In the genomic region with DNA sequence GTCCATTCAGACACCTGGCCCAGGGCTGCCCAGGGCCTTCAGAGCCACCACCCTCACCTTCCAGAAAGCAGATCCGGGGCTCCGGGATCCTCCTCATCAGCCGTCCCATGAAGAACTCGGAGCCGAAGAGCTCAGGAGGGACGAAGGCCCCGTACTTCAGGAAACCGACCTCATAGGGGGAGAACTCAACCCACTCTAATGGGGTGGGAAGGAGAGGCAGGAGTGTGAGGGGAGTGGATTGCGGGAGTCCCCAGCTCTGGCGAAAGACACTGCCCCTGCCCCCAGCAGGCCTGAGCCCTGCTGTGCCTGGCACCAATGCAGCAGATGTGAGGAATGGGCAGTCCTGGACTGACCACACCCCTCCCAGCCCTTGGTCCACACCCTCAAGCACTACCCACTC, we compare ENCODE assay signal across 32 cellular contexts. TPM values are rescaled to one million over a fixed set of nuclear protein-coding genes. Genes with fewer than 3 reads are reported as not detected.
"Had no signal": no experiment of that assay in that cellular context is flagged by ENCODE, and none has a peak within 500 bp of the region (broad histone marks: within the 10 kb centered on the region; RNA-seq: fewer than 3 reads in every experiment).

No MANE protein-coding gene starts in this region.

- H3K4me1 Mint-ChIP-seq: activated CD4-positive, alpha-beta T cell treated with anti-CD3 and anti-CD28 coated beads for 36 hours; activated CD4-positive, alpha-beta T cell treated with anti-CD3 and anti-CD28 coated beads, Interleukin-2, amount 10 ng/mL, durations not matched to agents 7 days and 5 days; activated naive CD4-positive, alpha-beta T cell treated with anti-CD3 and anti-CD28 coated beads, Interleukin-2, amount 10 ng/mL, durations not matched to agents 7 days and 5 days; activated naive CD8-positive, alpha-beta T cell treated with anti-CD3 and anti-CD28 coated beads, Interleukin-2, amount 50 U/mL, for 24 hours; T-helper 17 cell had no signal

- H3K4me3 ChIP-seq: K562, SJSA1 had no signal

- H3K36me3 ChIP-seq: SJSA1, WERI-Rb-1 had no signal

- H3K4me1 ChIP-seq: SJSA1 had no signal

- ATAC-seq: activated CD4-positive, alpha-beta T cell treated with anti-CD3 and anti-CD28 coated beads for 36 hours; activated CD8-positive, alpha-beta T cell treated with anti-CD3 and anti-CD28 coated beads, Interleukin-2, amount 10 ng/mL, durations not matched to agents 7 days and 5 days; activated naive CD8-positive, alpha-beta T cell treated with anti-CD3 and anti-CD28 coated beads, Interleukin-2, amount 50 U/mL, for 24 hours; K562; Panc1; T-helper 17 cell had no signal

- H3K27ac Mint-ChIP-seq: activated CD4-positive, alpha-beta T cell treated with anti-CD3 and anti-CD28 coated beads for 36 hours; activated CD4-positive, alpha-beta T cell treated with anti-CD3 and anti-CD28 coated beads, Interleukin-2, amount 10 ng/mL, durations not matched to agents 7 days and 5 days; activated CD8-positive, alpha-beta T cell treated with anti-CD3 and anti-CD28 coated beads, Interleukin-2, amount 10 ng/mL, durations not matched to agents 7 days and 5 days; activated naive CD4-positive, alpha-beta T cell treated with anti-CD3 and anti-CD28 coated beads, Interleukin-2, amount 10 ng/mL, durations not matched to agents 7 days and 5 days; activated naive CD8-positive, alpha-beta T cell; activated naive CD8-positive, alpha-beta T cell treated with anti-CD3 and anti-CD28 coated beads, Interleukin-2, amount 50 U/mL, for 24 hours; brain; T-helper 17 cell had no signal

- H3K9me3 ChIP-seq: SJSA1, SK-N-SH had no signal

- H3K36me3 Mint-ChIP-seq: activated naive CD4-positive, alpha-beta T cell treated with anti-CD3 and anti-CD28 coated beads, Interleukin-2, amount 10 ng/mL, durations not matched to agents 7 days and 5 days; brain had no signal

- H3K27me3 ChIP-seq: SJSA1 had no signal

- H3K9me3 Mint-ChIP-seq: activated CD4-positive, alpha-beta T cell treated with anti-CD3 and anti-CD28 coated beads, Interleukin-2, amount 10 ng/mL, durations not matched to agents 7 days and 5 days had no signal

- H3K27ac ChIP-seq: SJSA1, WERI-Rb-1 had no signal

- H3K4me3 Mint-ChIP-seq: activated CD4-positive, alpha-beta T cell treated with anti-CD3 and anti-CD28 coated beads for 36 hours; activated CD4-positive, alpha-beta T cell treated with anti-CD3 and anti-CD28 coated beads, Interleukin-2, amount 10 ng/mL, durations not matched to agents 7 days and 5 days; activated CD8-positive, alpha-beta T cell treated with anti-CD3 and anti-CD28 coated beads, Interleukin-2, amount 10 ng/mL, durations not matched to agents 7 days and 5 days; activated naive CD4-positive, alpha-beta T cell treated with anti-CD3 and anti-CD28 coated beads, Interleukin-2, amount 10 ng/mL, durations not matched to agents 7 days and 5 days; activated naive CD8-positive, alpha-beta T cell; activated naive CD8-positive, alpha-beta T cell treated with anti-CD3 and anti-CD28 coated beads, Interleukin-2, amount 50 U/mL, for 24 hours; brain; T-helper 17 cell had no signal

- DNase-seq: activated CD4-positive, alpha-beta T cell treated with anti-CD3 and anti-CD28 coated beads for 36 hours; activated CD4-positive, alpha-beta T cell treated with anti-CD3 and anti-CD28 coated beads, Interleukin-2, amount 10 ng/mL, durations not matched to agents 7 days and 5 days; activated CD4-positive, alpha-beta T cell treated with anti-CD3 and anti-CD28 coated beads, Interleukin-2, amount 50 U/mL, for 48 hours; activated CD4-positive, CD25-positive, alpha-beta regulatory T cell; activated CD8-positive, alpha-beta T cell treated with anti-CD3 and anti-CD28 coated beads, Interleukin-2, amount 10 ng/mL, durations not matched to agents 7 days and 5 days; activated effector memory CD4-positive, alpha-beta T cell treated with Interleukin-2 at 50 U/mL for 16 hours; activated naive CD4-positive, alpha-beta T cell treated with anti-CD3 and anti-CD28 coated beads, Interleukin-2, amount 10 ng/mL, durations not matched to agents 7 days and 5 days; activated naive CD8-positive, alpha-beta T cell treated with anti-CD3 and anti-CD28 coated beads, Interleukin-2, amount 50 U/mL, for 24 hours; anterior cingulate cortex; central memory CD4-positive, alpha-beta T cell; IMR-90; NCI-H1092 treated with DMSO at 0.1 percent for 48 hours; NCI-H1417; NCI-H146; NCI-H187; NCI-H2029 treated with DMSO at 0.1 percent for 48 hours; NCI-H2171 treated with DMSO at 0.1 percent for 48 hours; NCI-H2227 treated with DMSO at 0.1 percent for 48 hours; NCI-H446 treated with DMSO at 0.1 percent for 48 hours; NCI-H524 treated with DMSO at 0.1 percent for 48 hours; SHP77 treated with DMSO at 0.1 percent for 48 hours; SK-N-SH; T-helper 17 cell; T-helper 9 cell; WERI-Rb-1 had no signal

RNA-seq across cellular contexts. Expression of a gene that starts 22.6 kb away (rescaled TPM):
- total RNA-seq: activated CD4-positive, alpha-beta T cell treated with anti-CD3 and anti-CD28 coated beads for 36 hours; activated CD4-positive, alpha-beta T cell treated with anti-CD3 and anti-CD28 coated beads, Interleukin-2, amount 10 ng/mL, durations not matched to agents 7 days and 5 days; activated CD8-positive, alpha-beta T cell treated with anti-CD3 and anti-CD28 coated beads, Interleukin-2, amount 10 ng/mL, durations not matched to agents 7 days and 5 days; IMR-90; RPMI7951; SJSA1; T-helper 17 cell had no signal
- polyA plus RNA-seq: IMR-90, K562, SK-N-SH had no signal

RNA-seq across cellular contexts. Expression of a gene that starts 50.9 kb away (rescaled TPM):
- total RNA-seq: activated CD4-positive, alpha-beta T cell treated with anti-CD3 and anti-CD28 coated beads for 36 hours; activated CD4-positive, alpha-beta T cell treated with anti-CD3 and anti-CD28 coated beads, Interleukin-2, amount 10 ng/mL, durations not matched to agents 7 days and 5 days; activated CD8-positive, alpha-beta T cell treated with anti-CD3 and anti-CD28 coated beads, Interleukin-2, amount 10 ng/mL, durations not matched to agents 7 days and 5 days; IMR-90; K562; M059J; RPMI7951; SJSA1; T-helper 17 cell had no signal
- polyA plus RNA-seq: IMR-90, SK-N-SH had no signal
